Comparison of ENCODE assay signal across 17 cellular contexts in genomic region chr18:22683786-22684185, GRCh38.
DNase-seq lines count a peak whose midpoint lies in the region; ATAC-seq and TF ChIP-seq lines count a peak whose summit lies in the region.
"Had no signal": no experiment of that assay in that cellular context is flagged by ENCODE, and none has a peak within 500 bp of the region (broad histone marks: within the 10 kb centered on the region; RNA-seq: fewer than 3 reads in every experiment).

No MANE protein-coding gene starts in this region.

- WGBS in IMR-90 (ENCODE audit: extremely low coverage in 2 of 2, insufficient read length in 1 of 2), 2 experiments, result no CpG with 5 or more reads among the region's 2 CpGs
- WGBS in body of pancreas, 2 donors, result 60 to 76% methylated on average over 2 of the region's 2 CpGs
- 85% methylated on average over 2 of the region's 2 CpGs for WGBS in smooth muscle cell (ENCODE audit: low lambda C conversion rate)

- H2BK120ac ChIP-seq in IMR-90 (ENCODE audit: low read depth, low read length), result peak overlapping the region; percentile 59

- H3K23ac ChIP-seq in IMR-90 (ENCODE audit: low read depth, low read length), result no peak overlapping the region

- POLR2A ChIA-PET in IMR-90 (lab: Charles Lee; ENCODE audit: unreplicated experiment), result no interaction called here

- H3K14ac ChIP-seq in IMR-90 (replicated peaks; ENCODE audit: low read depth, low read length), result peak overlapping the region; percentile 14; the same call in 1 of the 2 replicates

- H2AFZ ChIP-seq in IMR-90 (replicated peaks; ENCODE audit: low read length, poor library complexity) (no peak overlapping the region), smooth muscle cell (ENCODE audit: low read depth) (no peak overlapping the region)

- H3K79me2 ChIP-seq in smooth muscle cell (ENCODE audit: low read depth), result no peaks in the 10 kb centered on the region

- DNase-seq in IMR-90 (no peak), body of pancreas (no peak), mesothelial cell of epicardium (ENCODE audit: low spot score in 2 of 2, unreplicated experiment in 2 of 2) (no peak), smooth muscle cell (lab: John Stamatoyannopoulos, UW; ENCODE audit: unreplicated experiment) (no peak), erythroblast (lab: John Stamatoyannopoulos, UW) (no peak)
- no peak for DNase-seq in activated naive CD4-positive, alpha-beta T cell treated with Interleukin-2 at 50 U/mL for 16 hours
- DNase-seq: activated CD8-positive, alpha-beta T cell treated with anti-CD3 and anti-CD28 coated beads, Interleukin-2, amount 10 ng/mL, durations not matched to agents 7 days and 5 days; activated naive CD8-positive, alpha-beta T cell treated with anti-CD3 and anti-CD28 coated beads, Interleukin-2, amount 10 ng/mL, durations not matched to agents 7 days and 5 days; activated T-cell treated with anti-CD3 and anti-CD28 coated beads for 4 hours; MV-4-11; NCI-H1694; NCI-H446 treated with DMSO at 0.1 percent for 48 hours; NCI-H82; stimulated activated CD4-positive, alpha-beta T cell treated with anti-CD3 and anti-CD28 coated beads, Interleukin-2, amount 100 ng/mL, for 24 hours; trophoblast cell had no signal

- no peak overlapping the region for H2AK9ac ChIP-seq in IMR-90 (replicated peaks; ENCODE audit: low read depth, low read length, poor library complexity)

- H3F3A ChIP-seq in smooth muscle cell (ENCODE audit: low read depth), result no peaks in the 10 kb centered on the region

- H3K27me3 ChIP-seq in IMR-90 (ENCODE audit: control insufficient read depth, insufficient read depth, low read length), result no peaks in the 10 kb centered on the region
- H3K27me3 ChIP-seq in body of pancreas, result no peaks in the 10 kb centered on the region
- H3K27me3 ChIP-seq in smooth muscle cell (ENCODE audit: low read depth), result no peaks in the 10 kb centered on the region
- H3K27me3 ChIP-seq: heart left ventricle had no signal

- ATAC-seq in IMR-90 (ENCODE audit: low read depth), result no peak
- ATAC-seq in body of pancreas, result no peak
- ATAC-seq in HG03378 (IDR thresholded peaks at IDR 0.05; ENCODE audit: unreplicated experiment), result no peak
- ATAC-seq: activated CD8-positive, alpha-beta T cell treated with anti-CD3 and anti-CD28 coated beads, Interleukin-2, amount 10 ng/mL, durations not matched to agents 7 days and 5 days had no signal

- in situ Hi-C loops in IMR-90 (cut with MboI; ENCODE audit: low sequenced_read_pairs), result no loop called here

- no peak overlapping the region for H3K9ac ChIP-seq in IMR-90 (ENCODE audit: low read depth, low read length)
- no peak overlapping the region for H3K9ac ChIP-seq in smooth muscle cell (ENCODE audit: low read depth)

- H3K36me3 Mint-ChIP-seq in mesothelial cell of epicardium, result peaks cover 5% of the 10 kb centered on the region
- H3K36me3 Mint-ChIP-seq: activated naive CD8-positive, alpha-beta T cell treated with anti-CD3 and anti-CD28 coated beads, Interleukin-2, amount 10 ng/mL, durations not matched to agents 7 days and 5 days had no signal

- TF ChIP-seq POLR2A in IMR-90 (IDR thresholded peaks at IDR 0.05; ENCODE audit: low read depth, low read length) (no peak), body of pancreas (IDR thresholded peaks at IDR 0.05) (no peak), erythroblast (IDR thresholded peaks at IDR 0.05; ENCODE audit: low read length) (no peak)

- intact Hi-C loops in IMR-90 (cut with micrococcal nuclease), result no loop called here
- intact Hi-C loops in body of pancreas (cut with DNase I), result no loop called here

- CTCF ChIA-PET in IMR-90 (lab: Yijun Ruan, JAX), result no interaction called here

- H3K4me1 ChIP-seq in IMR-90 (ENCODE audit: control insufficient read depth, insufficient read depth, low read length) (peaks cover 7% of the 10 kb centered on the region), body of pancreas (peaks cover 22% of the 10 kb centered on the region), smooth muscle cell (ENCODE audit: low read depth) (no peaks in the 10 kb centered on the region)

- H3K79me1 ChIP-seq in IMR-90 (ENCODE audit: low read depth in 1 of 2, low read length in 2 of 2), result no peaks in the 10 kb centered on the region

- H4K20me1 ChIP-seq in IMR-90 (ENCODE audit: insufficient read depth, low read length) (no peaks in the 10 kb centered on the region), smooth muscle cell (ENCODE audit: low read depth) (no peaks in the 10 kb centered on the region)

- no peak overlapping the region for H3K4me3 ChIP-seq in IMR-90 (ENCODE audit: insufficient read depth, low read depth, low read length)
- H3K4me3 ChIP-seq in body of pancreas, result no peak overlapping the region
- H3K4me3 ChIP-seq in smooth muscle cell, result no peak overlapping the region

- H3K9me1 ChIP-seq in IMR-90 (ENCODE audit: insufficient read depth, low read length), result peaks cover 6% of the 10 kb centered on the region

- H3K18ac ChIP-seq in IMR-90 (ENCODE audit: low read depth, low read length), result no peak overlapping the region; the same call in 1 of the 2 replicates

- no peak overlapping the region for H4K8ac ChIP-seq in IMR-90 (ENCODE audit: low read depth in 2 of 2, low read length in 2 of 2)

- peak overlapping the region; percentile 54 for H3K4ac ChIP-seq in IMR-90 (ENCODE audit: low read depth, low read length)

- dilution Hi-C loops in IMR-90 (cut with HindIII; ENCODE audit: low sequenced_read_pairs, unreplicated experiment), result no loop called here

- H3K27ac Mint-ChIP-seq in mesothelial cell of epicardium, result peak overlapping the region; percentile 95
- H3K27ac Mint-ChIP-seq: activated CD8-positive, alpha-beta T cell treated with anti-CD3 and anti-CD28 coated beads, Interleukin-2, amount 10 ng/mL, durations not matched to agents 7 days and 5 days; activated naive CD8-positive, alpha-beta T cell treated with anti-CD3 and anti-CD28 coated beads, Interleukin-2, amount 10 ng/mL, durations not matched to agents 7 days and 5 days had no signal

- H3K4me3 Mint-ChIP-seq in mesothelial cell of epicardium, result no peak overlapping the region
- H3K4me3 Mint-ChIP-seq: activated CD8-positive, alpha-beta T cell treated with anti-CD3 and anti-CD28 coated beads, Interleukin-2, amount 10 ng/mL, durations not matched to agents 7 days and 5 days; activated naive CD8-positive, alpha-beta T cell treated with anti-CD3 and anti-CD28 coated beads, Interleukin-2, amount 10 ng/mL, durations not matched to agents 7 days and 5 days had no signal

- TF ChIP-seq CTCF in IMR-90 (conservative IDR thresholded peaks at IDR 0.05; ENCODE audit: low read depth, low read length) (no peak), body of pancreas (IDR thresholded peaks at IDR 0.05) (no peak), mesothelial cell of epicardium (IDR thresholded peaks at IDR 0.05; ENCODE audit: unreplicated experiment) (no peak), smooth muscle cell (IDR thresholded peaks at IDR 0.05; ENCODE audit: borderline replicate concordance, insufficient read depth, poor library complexity, severe bottlenecking) (no peak)

- peak overlapping the region; percentile 37; the same call in 1 of the 3 replicates for H2BK15ac ChIP-seq in IMR-90 (ENCODE audit: low read depth, low read length)

- H2BK20ac ChIP-seq in IMR-90 (ENCODE audit: low read depth, low read length), result peak overlapping the region; percentile 51; the same call in 1 of the 2 replicates

- H3K4me1 Mint-ChIP-seq in mesothelial cell of epicardium, result peaks cover 44% of the 10 kb centered on the region
- H3K4me1 Mint-ChIP-seq: activated naive CD8-positive, alpha-beta T cell treated with anti-CD3 and anti-CD28 coated beads, Interleukin-2, amount 10 ng/mL, durations not matched to agents 7 days and 5 days had no signal

- no TSS peak for BruUV-seq in IMR-90 (replicated peaks; lab: Mats Ljungman, UMichigan)

- peaks cover 6% of the 10 kb centered on the region for H3K27me3 Mint-ChIP-seq in mesothelial cell of epicardium (ENCODE audit: low read depth)

- peak overlapping the region; percentile 8; the same call in 1 of the 2 replicates for H4K5ac ChIP-seq in IMR-90 (ENCODE audit: low read depth, low read length)

- no peak for TF ChIP-seq RAD21 in IMR-90 (IDR thresholded peaks at IDR 0.05; ENCODE audit: low read length)

- H3K9me3 ChIP-seq in IMR-90 (ENCODE audit: control insufficient read depth, insufficient read depth, low read length) (no peaks in the 10 kb centered on the region), body of pancreas (no peaks in the 10 kb centered on the region), smooth muscle cell (replicated peaks; ENCODE audit: low read depth) (no peaks in the 10 kb centered on the region)

- H3K4me2 ChIP-seq in IMR-90 (ENCODE audit: low read depth, low read length) (no peak overlapping the region), smooth muscle cell (no peak overlapping the region)

- H4K91ac ChIP-seq in IMR-90 (ENCODE audit: insufficient read depth, low read depth, low read length), result peak overlapping the region; percentile 48; the same call in 1 of the 2 replicates

- peak overlapping the region; percentile 12 for H2BK5ac ChIP-seq in IMR-90 (ENCODE audit: low read depth, low read length, poor library complexity, severe bottlenecking)

- peaks cover 16% of the 10 kb centered on the region for H3K9me3 Mint-ChIP-seq in mesothelial cell of epicardium

- no peak overlapping the region for H3K27ac ChIP-seq in IMR-90 (ENCODE audit: insufficient read depth, low read length)
- H3K27ac ChIP-seq in body of pancreas, result peak overlapping the region; percentile 40 to 82 (median 73)
- peak overlapping the region; percentile 4 for H3K27ac ChIP-seq in smooth muscle cell (ENCODE audit: low read depth)

- no peak overlapping the region for H3K56ac ChIP-seq in IMR-90 (ENCODE audit: extremely low read depth, insufficient read depth, low read length)

- no peaks in the 10 kb centered on the region for H3K36me3 ChIP-seq in IMR-90 (ENCODE audit: control insufficient read depth, insufficient read depth, low read length)
- H3K36me3 ChIP-seq in body of pancreas (replicated peaks in 1 of 2; ENCODE audit: insufficient read depth in 1 of 2, low read depth in 2 of 2), result no peaks in the 10 kb centered on the region
- no peaks in the 10 kb centered on the region for H3K36me3 ChIP-seq in smooth muscle cell (ENCODE audit: low read depth)
- H3K36me3 ChIP-seq: heart left ventricle had no signal

- 0 out of 2 replicates have a peak overlapping the region, but pooled peaks have one; percentile 71 for H2AK5ac ChIP-seq in IMR-90 (ENCODE audit: low read depth, low read length)

TF ChIP-seq in IMR-90, 13 proteins besides CTCF, POLR2A, EP300 and RAD21 (continues in another document):
- TF ChIP-seq MAZ (IDR thresholded peaks at IDR 0.05; ENCODE audit: borderline replicate concordance, low read depth, low read length), result no peak
- no peak for TF ChIP-seq CEBPB (IDR thresholded peaks at IDR 0.05; ENCODE audit: low read depth, low read length)
- TF ChIP-seq BHLHE40 (IDR thresholded peaks at IDR 0.05; ENCODE audit: low read depth, low read length), result no peak
